ENCODE assay signal across 1 cellular context in the genomic region with DNA sequence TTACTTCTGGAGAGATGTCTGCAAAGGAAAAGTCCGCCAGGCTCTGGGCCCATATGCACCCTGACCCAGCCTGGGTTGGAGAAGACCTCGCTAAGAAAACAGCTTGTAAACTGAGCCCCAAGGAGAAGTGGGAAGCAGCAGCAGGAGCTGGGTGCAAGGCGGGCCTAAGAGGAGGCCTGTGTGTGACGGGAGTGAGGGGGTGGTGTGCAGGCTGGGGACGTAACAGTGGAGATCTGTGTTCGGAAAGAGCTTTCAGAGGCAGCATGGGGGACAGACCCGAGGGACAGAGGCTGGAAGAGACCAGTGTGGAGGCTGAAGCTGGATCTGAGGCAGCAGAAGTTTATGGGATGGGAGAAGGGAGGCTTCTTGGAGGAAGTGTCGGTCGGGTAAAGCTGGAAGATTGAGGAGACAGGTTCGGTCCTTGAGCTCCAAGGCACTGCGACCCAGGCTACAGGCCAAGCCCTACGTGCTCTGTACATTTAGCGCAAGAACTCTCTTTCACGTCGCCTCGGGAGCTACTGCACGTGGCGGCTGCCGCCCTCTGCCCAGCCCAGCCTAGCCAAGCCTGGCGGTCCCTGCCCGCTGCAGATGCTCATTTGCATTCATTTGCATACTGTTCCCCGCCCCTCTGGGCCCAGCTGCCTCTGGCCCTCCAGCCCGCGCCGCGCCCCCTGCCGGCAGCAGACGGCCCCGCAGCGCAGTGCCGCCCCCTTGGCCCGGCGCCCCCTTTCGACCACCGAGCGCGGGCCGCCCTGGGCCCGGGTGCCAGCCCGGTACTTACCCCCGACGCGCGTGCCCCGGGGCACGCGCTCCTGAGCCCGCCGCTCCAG.
TF ChIP-seq lines count a peak whose summit lies in the region.

No MANE protein-coding gene starts in this region.

TF ChIP-seq in HepG2, 621 proteins besides CTCF, POLR2A, EP300 and RAD21 (continued from another document):
- TF ChIP-seq, protein P1, sequence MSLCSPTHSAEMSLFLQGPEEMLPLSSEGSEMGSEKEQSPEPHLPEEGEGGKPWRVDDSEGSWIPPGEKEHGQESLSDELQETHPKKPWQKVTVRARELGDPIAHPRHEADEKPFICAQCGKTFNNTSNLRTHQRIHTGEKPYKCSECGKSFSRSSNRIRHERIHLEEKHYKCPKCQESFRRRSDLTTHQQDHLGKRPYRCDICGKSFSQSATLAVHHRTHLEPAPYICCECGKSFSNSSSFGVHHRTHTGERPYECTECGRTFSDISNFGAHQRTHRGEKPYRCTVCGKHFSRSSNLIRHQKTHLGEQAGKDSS (CRISPR knock-in tag; IDR thresholded peaks at IDR 0.05; ENCODE audit: borderline replicate concordance, low read depth), result no peak
- TF ChIP-seq ZFY (CRISPR knock-in tag; IDR thresholded peaks at IDR 0.05) (peak; percentile 51), BRD4 (CRISPR knock-in tag; IDR thresholded peaks at IDR 0.05) (no peak), RXRA (CRISPR knock-in tag; IDR thresholded peaks at IDR 0.05) (peak; percentile 2; the same call in 1 of the 2 replicates), KLF16 (CRISPR knock-in tag; IDR thresholded peaks at IDR 0.05) (no peak), ZFX (CRISPR knock-in tag; IDR thresholded peaks at IDR 0.05; ENCODE audit: low read depth) (peak; percentile 44; the same call in 1 of the 2 replicates), MIER3 (CRISPR knock-in tag; IDR thresholded peaks at IDR 0.05; ENCODE audit: borderline replicate concordance) (no peak), TMF1 (CRISPR knock-in tag; IDR thresholded peaks at IDR 0.05; ENCODE audit: low read depth) (no peak), POLR2G (IDR thresholded peaks at IDR 0.05; ENCODE audit: low read depth, low read length) (no peak), NR2F1 (CRISPR knock-in tag; IDR thresholded peaks at IDR 0.05) (no peak), MAFK (conservative IDR thresholded peaks at IDR 0.05 in 1 of 2, IDR thresholded peaks at IDR 0.05 in 1 of 2; ENCODE audit: low read length in 2 of 2) (no peak), SCMH1 (CRISPR knock-in tag; IDR thresholded peaks at IDR 0.05; ENCODE audit: borderline replicate concordance) (no peak), ZNF672 (CRISPR knock-in tag; IDR thresholded peaks at IDR 0.05) (no peak), FOXP1 (IDR thresholded peaks at IDR 0.05) (no peak), FOXP1 (CRISPR knock-in tag; IDR thresholded peaks at IDR 0.05) (no peak), CAMTA2 (CRISPR knock-in tag; IDR thresholded peaks at IDR 0.05; ENCODE audit: borderline replicate concordance) (no peak)
- TF ChIP-seq, protein P2, sequence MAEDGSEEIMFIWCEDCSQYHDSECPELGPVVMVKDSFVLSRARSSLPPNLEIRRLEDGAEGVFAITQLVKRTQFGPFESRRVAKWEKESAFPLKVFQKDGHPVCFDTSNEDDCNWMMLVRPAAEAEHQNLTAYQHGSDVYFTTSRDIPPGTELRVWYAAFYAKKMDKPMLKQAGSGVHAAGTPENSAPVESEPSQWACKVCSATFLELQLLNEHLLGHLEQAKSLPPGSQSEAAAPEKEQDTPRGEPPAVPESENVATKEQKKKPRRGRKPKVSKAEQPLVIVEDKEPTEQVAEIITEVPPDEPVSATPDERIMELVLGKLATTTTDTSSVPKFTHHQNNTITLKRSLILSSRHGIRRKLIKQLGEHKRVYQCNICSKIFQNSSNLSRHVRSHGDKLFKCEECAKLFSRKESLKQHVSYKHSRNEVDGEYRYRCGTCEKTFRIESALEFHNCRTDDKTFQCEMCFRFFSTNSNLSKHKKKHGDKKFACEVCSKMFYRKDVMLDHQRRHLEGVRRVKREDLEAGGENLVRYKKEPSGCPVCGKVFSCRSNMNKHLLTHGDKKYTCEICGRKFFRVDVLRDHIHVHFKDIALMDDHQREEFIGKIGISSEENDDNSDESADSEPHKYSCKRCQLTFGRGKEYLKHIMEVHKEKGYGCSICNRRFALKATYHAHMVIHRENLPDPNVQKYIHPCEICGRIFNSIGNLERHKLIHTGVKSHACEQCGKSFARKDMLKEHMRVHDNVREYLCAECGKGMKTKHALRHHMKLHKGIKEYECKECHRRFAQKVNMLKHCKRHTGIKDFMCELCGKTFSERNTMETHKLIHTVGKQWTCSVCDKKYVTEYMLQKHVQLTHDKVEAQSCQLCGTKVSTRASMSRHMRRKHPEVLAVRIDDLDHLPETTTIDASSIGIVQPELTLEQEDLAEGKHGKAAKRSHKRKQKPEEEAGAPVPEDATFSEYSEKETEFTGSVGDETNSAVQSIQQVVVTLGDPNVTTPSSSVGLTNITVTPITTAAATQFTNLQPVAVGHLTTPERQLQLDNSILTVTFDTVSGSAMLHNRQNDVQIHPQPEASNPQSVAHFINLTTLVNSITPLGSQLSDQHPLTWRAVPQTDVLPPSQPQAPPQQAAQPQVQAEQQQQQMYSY (CRISPR knock-in tag; IDR thresholded peaks at IDR 0.05), result no peak; the same call in 1 of the 2 replicates
- TF ChIP-seq, protein P3, sequence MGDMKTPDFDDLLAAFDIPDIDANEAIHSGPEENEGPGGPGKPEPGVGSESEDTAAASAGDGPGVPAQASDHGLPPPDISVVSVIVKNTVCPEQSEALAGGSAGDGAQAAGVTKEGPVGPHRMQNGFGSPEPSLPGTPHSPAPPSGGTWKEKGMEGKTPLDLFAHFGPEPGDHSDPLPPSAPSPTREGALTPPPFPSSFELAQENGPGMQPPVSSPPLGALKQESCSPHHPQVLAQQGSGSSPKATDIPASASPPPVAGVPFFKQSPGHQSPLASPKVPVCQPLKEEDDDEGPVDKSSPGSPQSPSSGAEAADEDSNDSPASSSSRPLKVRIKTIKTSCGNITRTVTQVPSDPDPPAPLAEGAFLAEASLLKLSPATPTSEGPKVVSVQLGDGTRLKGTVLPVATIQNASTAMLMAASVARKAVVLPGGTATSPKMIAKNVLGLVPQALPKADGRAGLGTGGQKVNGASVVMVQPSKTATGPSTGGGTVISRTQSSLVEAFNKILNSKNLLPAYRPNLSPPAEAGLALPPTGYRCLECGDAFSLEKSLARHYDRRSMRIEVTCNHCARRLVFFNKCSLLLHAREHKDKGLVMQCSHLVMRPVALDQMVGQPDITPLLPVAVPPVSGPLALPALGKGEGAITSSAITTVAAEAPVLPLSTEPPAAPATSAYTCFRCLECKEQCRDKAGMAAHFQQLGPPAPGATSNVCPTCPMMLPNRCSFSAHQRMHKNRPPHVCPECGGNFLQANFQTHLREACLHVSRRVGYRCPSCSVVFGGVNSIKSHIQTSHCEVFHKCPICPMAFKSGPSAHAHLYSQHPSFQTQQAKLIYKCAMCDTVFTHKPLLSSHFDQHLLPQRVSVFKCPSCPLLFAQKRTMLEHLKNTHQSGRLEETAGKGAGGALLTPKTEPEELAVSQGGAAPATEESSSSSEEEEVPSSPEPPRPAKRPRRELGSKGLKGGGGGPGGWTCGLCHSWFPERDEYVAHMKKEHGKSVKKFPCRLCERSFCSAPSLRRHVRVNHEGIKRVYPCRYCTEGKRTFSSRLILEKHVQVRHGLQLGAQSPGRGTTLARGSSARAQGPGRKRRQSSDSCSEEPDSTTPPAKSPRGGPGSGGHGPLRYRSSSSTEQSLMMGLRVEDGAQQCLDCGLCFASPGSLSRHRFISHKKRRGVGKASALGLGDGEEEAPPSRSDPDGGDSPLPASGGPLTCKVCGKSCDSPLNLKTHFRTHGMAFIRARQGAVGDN (CRISPR knock-in tag; IDR thresholded peaks at IDR 0.05), result peak; percentile 28; the same call in 1 of the 2 replicates
- TF ChIP-seq, protein P4, sequence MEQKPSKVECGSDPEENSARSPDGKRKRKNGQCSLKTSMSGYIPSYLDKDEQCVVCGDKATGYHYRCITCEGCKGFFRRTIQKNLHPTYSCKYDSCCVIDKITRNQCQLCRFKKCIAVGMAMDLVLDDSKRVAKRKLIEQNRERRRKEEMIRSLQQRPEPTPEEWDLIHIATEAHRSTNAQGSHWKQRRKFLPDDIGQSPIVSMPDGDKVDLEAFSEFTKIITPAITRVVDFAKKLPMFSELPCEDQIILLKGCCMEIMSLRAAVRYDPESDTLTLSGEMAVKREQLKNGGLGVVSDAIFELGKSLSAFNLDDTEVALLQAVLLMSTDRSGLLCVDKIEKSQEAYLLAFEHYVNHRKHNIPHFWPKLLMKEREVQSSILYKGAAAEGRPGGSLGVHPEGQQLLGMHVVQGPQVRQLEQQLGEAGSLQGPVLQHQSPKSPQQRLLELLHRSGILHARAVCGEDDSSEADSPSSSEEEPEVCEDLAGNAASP (CRISPR knock-in tag; IDR thresholded peaks at IDR 0.05; ENCODE audit: borderline replicate concordance), result no peak
- TF ChIP-seq, protein P5, sequence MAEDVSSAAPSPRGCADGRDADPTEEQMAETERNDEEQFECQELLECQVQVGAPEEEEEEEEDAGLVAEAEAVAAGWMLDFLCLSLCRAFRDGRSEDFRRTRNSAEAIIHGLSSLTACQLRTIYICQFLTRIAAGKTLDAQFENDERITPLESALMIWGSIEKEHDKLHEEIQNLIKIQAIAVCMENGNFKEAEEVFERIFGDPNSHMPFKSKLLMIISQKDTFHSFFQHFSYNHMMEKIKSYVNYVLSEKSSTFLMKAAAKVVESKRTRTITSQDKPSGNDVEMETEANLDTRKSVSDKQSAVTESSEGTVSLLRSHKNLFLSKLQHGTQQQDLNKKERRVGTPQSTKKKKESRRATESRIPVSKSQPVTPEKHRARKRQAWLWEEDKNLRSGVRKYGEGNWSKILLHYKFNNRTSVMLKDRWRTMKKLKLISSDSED (CRISPR knock-in tag; IDR thresholded peaks at IDR 0.05), result no peak
- TF ChIP-seq, protein P6, sequence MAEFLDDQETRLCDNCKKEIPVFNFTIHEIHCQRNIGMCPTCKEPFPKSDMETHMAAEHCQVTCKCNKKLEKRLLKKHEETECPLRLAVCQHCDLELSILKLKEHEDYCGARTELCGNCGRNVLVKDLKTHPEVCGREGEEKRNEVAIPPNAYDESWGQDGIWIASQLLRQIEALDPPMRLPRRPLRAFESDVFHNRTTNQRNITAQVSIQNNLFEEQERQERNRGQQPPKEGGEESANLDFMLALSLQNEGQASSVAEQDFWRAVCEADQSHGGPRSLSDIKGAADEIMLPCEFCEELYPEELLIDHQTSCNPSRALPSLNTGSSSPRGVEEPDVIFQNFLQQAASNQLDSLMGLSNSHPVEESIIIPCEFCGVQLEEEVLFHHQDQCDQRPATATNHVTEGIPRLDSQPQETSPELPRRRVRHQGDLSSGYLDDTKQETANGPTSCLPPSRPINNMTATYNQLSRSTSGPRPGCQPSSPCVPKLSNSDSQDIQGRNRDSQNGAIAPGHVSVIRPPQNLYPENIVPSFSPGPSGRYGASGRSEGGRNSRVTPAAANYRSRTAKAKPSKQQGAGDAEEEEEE (CRISPR knock-in tag; IDR thresholded peaks at IDR 0.05; ENCODE audit: borderline replicate concordance), result no peak
- TF ChIP-seq, protein P7, sequence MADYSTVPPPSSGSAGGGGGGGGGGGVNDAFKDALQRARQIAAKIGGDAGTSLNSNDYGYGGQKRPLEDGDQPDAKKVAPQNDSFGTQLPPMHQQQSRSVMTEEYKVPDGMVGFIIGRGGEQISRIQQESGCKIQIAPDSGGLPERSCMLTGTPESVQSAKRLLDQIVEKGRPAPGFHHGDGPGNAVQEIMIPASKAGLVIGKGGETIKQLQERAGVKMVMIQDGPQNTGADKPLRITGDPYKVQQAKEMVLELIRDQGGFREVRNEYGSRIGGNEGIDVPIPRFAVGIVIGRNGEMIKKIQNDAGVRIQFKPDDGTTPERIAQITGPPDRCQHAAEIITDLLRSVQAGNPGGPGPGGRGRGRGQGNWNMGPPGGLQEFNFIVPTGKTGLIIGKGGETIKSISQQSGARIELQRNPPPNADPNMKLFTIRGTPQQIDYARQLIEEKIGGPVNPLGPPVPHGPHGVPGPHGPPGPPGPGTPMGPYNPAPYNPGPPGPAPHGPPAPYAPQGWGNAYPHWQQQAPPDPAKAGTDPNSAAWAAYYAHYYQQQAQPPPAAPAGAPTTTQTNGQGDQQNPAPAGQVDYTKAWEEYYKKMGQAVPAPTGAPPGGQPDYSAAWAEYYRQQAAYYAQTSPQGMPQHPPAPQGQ (CRISPR knock-in tag; IDR thresholded peaks at IDR 0.05; ENCODE audit: borderline replicate concordance), result no peak
- TF ChIP-seq, protein P8, sequence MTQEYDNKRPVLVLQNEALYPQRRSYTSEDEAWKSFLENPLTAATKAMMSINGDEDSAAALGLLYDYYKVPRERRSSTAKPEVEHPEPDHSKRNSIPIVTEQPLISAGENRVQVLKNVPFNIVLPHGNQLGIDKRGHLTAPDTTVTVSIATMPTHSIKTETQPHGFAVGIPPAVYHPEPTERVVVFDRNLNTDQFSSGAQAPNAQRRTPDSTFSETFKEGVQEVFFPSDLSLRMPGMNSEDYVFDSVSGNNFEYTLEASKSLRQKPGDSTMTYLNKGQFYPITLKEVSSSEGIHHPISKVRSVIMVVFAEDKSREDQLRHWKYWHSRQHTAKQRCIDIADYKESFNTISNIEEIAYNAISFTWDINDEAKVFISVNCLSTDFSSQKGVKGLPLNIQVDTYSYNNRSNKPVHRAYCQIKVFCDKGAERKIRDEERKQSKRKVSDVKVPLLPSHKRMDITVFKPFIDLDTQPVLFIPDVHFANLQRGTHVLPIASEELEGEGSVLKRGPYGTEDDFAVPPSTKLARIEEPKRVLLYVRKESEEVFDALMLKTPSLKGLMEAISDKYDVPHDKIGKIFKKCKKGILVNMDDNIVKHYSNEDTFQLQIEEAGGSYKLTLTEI (CRISPR knock-in tag; conservative IDR thresholded peaks at IDR 0.05), result no peak
